ENCODE assay signal across 8 cellular contexts in genomic region chr15:82139823-82140268, GRCh38.
DNase-seq lines count a peak whose midpoint lies in the region; ATAC-seq, FAIRE-seq and TF ChIP-seq lines count a peak whose summit lies in the region.

No MANE protein-coding gene starts in this region.

- no peak for TF ChIP-seq EP300 in tibial nerve (IDR thresholded peaks at IDR 0.05)

- dilution Hi-C loops in keratinocyte (cut with MboI; ENCODE audit: extremely low pct_ligation_motif_present, low sequenced_read_pairs): no loop called here

- no peak overlapping the region for H3K4me3 ChIP-seq in keratinocyte (ENCODE audit: control insufficient read depth in 2 of 3, extremely low read depth in 1 of 3, insufficient read depth in 2 of 3, low read depth in 1 of 3, low read length in 3 of 3)
- H3K4me3 ChIP-seq in tibial nerve: peak overlapping the region in 1 of 4 donors; percentile 7

- no peaks in the 10 kb centered on the region for H3K9me1 ChIP-seq in keratinocyte (ENCODE audit: control insufficient read depth, extremely low read depth, insufficient read depth, low read length)

- H3K4me1 ChIP-seq in keratinocyte (ENCODE audit: control insufficient read depth, extremely low read depth, insufficient read depth, low read length) (peaks cover 12% of the 10 kb centered on the region), tibial nerve (peaks cover 0 to 9% (median 0%) of the 10 kb centered on the region in 4 donors)

- no peak for FAIRE-seq in keratinocyte (lab: Jason Lieb, UNC)

- H2AFZ ChIP-seq in keratinocyte (ENCODE audit: control insufficient read depth, low read length): peak overlapping the region; percentile 63

- DNase-seq in NCI-H510A treated with DMSO at 0.1 percent for 48 hours (lab: John Stamatoyannopoulos, UW): peak; percentile 23
- DNase-seq in NCI-H510A (lab: John Stamatoyannopoulos, UW): no peak
- DNase-seq in NCI-H1105 (lab: John Stamatoyannopoulos, UW): peak; percentile 10
- peak; percentile 56 for DNase-seq in amniotic stem cell (lab: John Stamatoyannopoulos, UW)
- no peak for DNase-seq in keratinocyte (ENCODE audit: low read depth, low spot score)
- DNase-seq in tibial nerve (ENCODE audit: low spot score in 2 of 2): no peak
- DNase-seq in anterior cingulate cortex (lab: John Stamatoyannopoulos, UW): no peak

- no peaks in the 10 kb centered on the region for H3K79me2 ChIP-seq in keratinocyte (ENCODE audit: control insufficient read depth, insufficient read depth, low read length)

- H4K20me1 ChIP-seq in keratinocyte (ENCODE audit: control insufficient read depth, extremely low read depth, insufficient read depth, low read length): no peaks in the 10 kb centered on the region

- H3K36me3 ChIP-seq in keratinocyte (ENCODE audit: control insufficient read depth in 2 of 2, extremely low read depth in 1 of 2, insufficient read depth in 2 of 2, low read length in 2 of 2): peaks cover 3 to 13% of the 10 kb centered on the region in 2 experiments
- peaks cover 0 to 28% (median 0%) of the 10 kb centered on the region in 3 donors for H3K36me3 ChIP-seq in tibial nerve

- H3K9ac ChIP-seq in keratinocyte (ENCODE audit: control insufficient read depth, extremely low read depth, insufficient read depth, low read length): no peak overlapping the region

- 1 to 9% methylated on average over 5 of the region's 5 CpGs for WGBS in tibial nerve, 2 donors

- H3K9me3 ChIP-seq in keratinocyte (ENCODE audit: control insufficient read depth, low read depth, low read length): no peaks in the 10 kb centered on the region
- H3K9me3 ChIP-seq in tibial nerve: no peaks in the 10 kb centered on the region

- no peak for ATAC-seq in HG02938 (IDR thresholded peaks at IDR 0.05; ENCODE audit: unreplicated experiment)

- no peak overlapping the region for H3K4me2 ChIP-seq in keratinocyte (ENCODE audit: control insufficient read depth, extremely low read depth, insufficient read depth, low read depth, low read length)

- H3K27ac ChIP-seq in keratinocyte (ENCODE audit: control insufficient read depth, insufficient read depth, low read length): no peak overlapping the region
- no peak overlapping the region for H3K27ac ChIP-seq in tibial nerve

- H3K27me3 ChIP-seq in keratinocyte (ENCODE audit: control insufficient read depth, extremely low read depth, insufficient read depth, low read length) (no peaks in the 10 kb centered on the region), tibial nerve (no peaks in the 10 kb centered on the region)

- no peak for TF ChIP-seq POLR2A in tibial nerve (IDR thresholded peaks at IDR 0.05)

- TF ChIP-seq CTCF in keratinocyte (optimal IDR thresholded peaks at IDR 0.05 in 1 of 3, IDR thresholded peaks at IDR 0.05 in 1 of 3, conservative IDR thresholded peaks at IDR 0.05 in 1 of 3; ENCODE audit: extremely low read depth in 1 of 3, insufficient read depth in 2 of 3, low read length in 3 of 3): peak in 2 of 3 experiments; percentile 55 to 56
- peak; percentile 58 to 67 (median 59) for TF ChIP-seq CTCF in tibial nerve (IDR thresholded peaks at IDR 0.05)

Comparison
In these comparisons a context has a peak if more than half of its experiments do, and no peak if none do; other contexts are left out.
1. DNase-seq: peak in NCI-H510A treated with DMSO at 0.1 percent for 48 hours (single experiment), NCI-H1105 (single experiment) and amniotic stem cell (single experiment); none in NCI-H510A (single experiment), keratinocyte (single experiment), tibial nerve (0 of 2) and anterior cingulate cortex (0 of 58).